Comparison of ENCODE assay signal across 8 cellular contexts in the genomic region with DNA sequence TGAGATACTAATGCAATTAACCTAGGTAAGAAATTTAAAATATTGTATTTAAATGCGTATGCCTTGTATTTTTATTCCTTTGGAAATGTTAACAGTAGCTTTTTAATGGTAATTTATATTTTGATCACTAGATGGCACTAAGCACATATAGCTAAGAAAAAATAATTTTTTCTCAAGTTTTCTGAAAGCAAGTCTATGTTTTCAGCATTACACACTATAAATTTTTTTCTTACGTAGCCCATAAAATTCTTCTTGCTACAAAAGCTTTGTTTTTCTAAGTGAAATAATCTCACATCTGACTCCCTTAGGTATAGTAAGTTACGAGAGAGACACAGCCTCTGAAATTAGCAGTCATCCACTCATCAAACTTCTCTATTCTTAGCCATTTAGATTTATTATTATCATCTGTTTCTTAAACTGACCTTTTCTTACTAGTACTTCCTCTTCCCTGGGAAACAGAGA. TPM values are rescaled to one million over a fixed set of nuclear protein-coding genes. Genes with fewer than 3 reads are reported as not detected.
DNase-seq lines count a peak whose midpoint lies in the region; ATAC-seq, FAIRE-seq and TF ChIP-seq lines count a peak whose summit lies in the region.

No MANE protein-coding gene starts in this region.

- H3K27me3 Mint-ChIP-seq in nephron progenitor cell (ENCODE audit: low read depth, poor library complexity): no peaks in the 10 kb centered on the region

- peaks cover 10% of the 10 kb centered on the region for H3K4me1 Mint-ChIP-seq in nephron progenitor cell

- H3K9me3 ChIP-seq in DND-41 (ENCODE audit: insufficient read depth, low read length, severe bottlenecking): no peaks in the 10 kb centered on the region
- no peaks in the 10 kb centered on the region for H3K9me3 ChIP-seq in ascending aorta

- TF ChIP-seq CTCF in DND-41 (IDR thresholded peaks at IDR 0.05; ENCODE audit: borderline replicate concordance, extremely low read depth, low read length, poor library complexity, severe bottlenecking): peak; percentile 59
- peak in 2 of 3 experiments; percentile 50 to 61 for TF ChIP-seq CTCF in ascending aorta (IDR thresholded peaks at IDR 0.05)
- TF ChIP-seq CTCF in nephron progenitor cell (IDR thresholded peaks at IDR 0.05): peak; percentile 56

- intact Hi-C loops in ascending aorta (cut with DNase I): loop anchor here (5.0 kb wide), 2 partner anchors 59 to 344 kb away; partner anchors contain the start of gene TSPYL1

- no peak for FAIRE-seq in GM12891 (lab: Jason Lieb, UNC)

- no peak for TF ChIP-seq POLR2A in GM12891 (IDR thresholded peaks at IDR 0.05; ENCODE audit: low read depth, low read length)

- H3K36me3 Mint-ChIP-seq in nephron progenitor cell (ENCODE audit: low read depth): peaks cover under 1% of the 10 kb centered on the region

- no peak overlapping the region for H3K27ac ChIP-seq in DND-41 (ENCODE audit: low read length)
- no peak overlapping the region for H3K27ac ChIP-seq in ascending aorta

- no peak overlapping the region for H3K4me2 ChIP-seq in DND-41 (ENCODE audit: insufficient read depth, low read length)

- H3K4me1 ChIP-seq in DND-41 (ENCODE audit: insufficient read depth, low read length) (no peaks in the 10 kb centered on the region), ascending aorta (no peaks in the 10 kb centered on the region)

- H3K27me3 ChIP-seq in DND-41 (ENCODE audit: insufficient read depth, low read length, poor library complexity) (no peaks in the 10 kb centered on the region), ascending aorta (no peaks in the 10 kb centered on the region)

- H3K4me3 ChIP-seq in DND-41 (ENCODE audit: low read depth in 1 of 2, low read length in 2 of 2): no peak overlapping the region
- no peak overlapping the region for H3K4me3 ChIP-seq in ascending aorta

- H4K20me1 ChIP-seq in DND-41 (ENCODE audit: insufficient read depth, low read length): no peaks in the 10 kb centered on the region

- no peak for ATAC-seq in DND-41 (ENCODE audit: insufficient read depth, low read depth)

- no peak overlapping the region for H3K4me3 Mint-ChIP-seq in nephron progenitor cell

- no peaks in the 10 kb centered on the region for H3K9me3 Mint-ChIP-seq in nephron progenitor cell

- H2AFZ ChIP-seq in DND-41 (ENCODE audit: low read depth, low read length): no peak overlapping the region

- H3K79me2 ChIP-seq in DND-41 (ENCODE audit: insufficient read depth, low read length): no peaks in the 10 kb centered on the region

- H3K36me3 ChIP-seq in DND-41 (ENCODE audit: insufficient read depth, low read length) (no peaks in the 10 kb centered on the region), ascending aorta (peaks cover 5 to 6% of the 10 kb centered on the region in 2 donors)

- H3K9ac ChIP-seq in DND-41 (ENCODE audit: low read depth, low read length): no peak overlapping the region

- H3K27ac Mint-ChIP-seq in nephron progenitor cell: no peak overlapping the region

- DNase-seq in DND-41 (no peak), Kasumi-1 (lab: John Stamatoyannopoulos, UW) (peak; percentile 48 to 60), ascending aorta (ENCODE audit: low spot score in 2 of 2) (no peak), nephron progenitor cell (no peak), GM12891 (ENCODE audit: insufficient read length, low spot score) (no peak)
- no peak for DNase-seq in activated T-cell treated with anti-CD3 and anti-CD28 coated beads, Interleukin-2, amount 50 U/mL, for 48 hours
- no peak for DNase-seq in activated CD4-positive, alpha-beta T cell treated with anti-CD3 and anti-CD28 coated beads for 1 hour
- no peak for DNase-seq in stimulated activated CD4-positive, alpha-beta T cell treated with anti-CD3 and anti-CD28 coated beads, Interleukin-4, amount 100 ng/mL, for 24 hours

TF ChIP-seq in GM12891, 5 proteins besides CTCF, POLR2A, EP300 and RAD21:
- no peak for TF ChIP-seq PAX5 (IDR thresholded peaks at IDR 0.05; ENCODE audit: insufficient read depth, low read length, severe bottlenecking)
- no peak for TF ChIP-seq SPI1 (IDR thresholded peaks at IDR 0.05; ENCODE audit: low read depth, low read length)

RNA-seq across cellular contexts. Expression of gene TSPYL4, which starts 35.7 kb away (rescaled TPM):
- 8.8 TPM for total RNA-seq in ascending aorta
- 14.1 TPM for polyA plus RNA-seq in GM12891 (2012; ENCODE audit: low read depth, missing spikeins)

Comparison
In these comparisons a context has a peak if more than half of its experiments do, and no peak if none do; other contexts are left out.
1. DNase-seq: peak in Kasumi-1 (2 of 2); none in DND-41 (single experiment), ascending aorta (0 of 2), nephron progenitor cell (single experiment), GM12891 (single experiment), activated T-cell treated with anti-CD3 and anti-CD28 coated beads, Interleukin-2, amount 50 U/mL, for 48 hours (0 of 2), activated CD4-positive, alpha-beta T cell treated with anti-CD3 and anti-CD28 coated beads for 1 hour (single experiment) and stimulated activated CD4-positive, alpha-beta T cell treated with anti-CD3 and anti-CD28 coated beads, Interleukin-4, amount 100 ng/mL, for 24 hours (single experiment).
2. Peak in every context shown above with its lines, with median percentiles within 50 percentile points of each other: CTCF ChIP-seq.